16 cellular contexts compared by ENCODE assay signal in the genomic region with DNA sequence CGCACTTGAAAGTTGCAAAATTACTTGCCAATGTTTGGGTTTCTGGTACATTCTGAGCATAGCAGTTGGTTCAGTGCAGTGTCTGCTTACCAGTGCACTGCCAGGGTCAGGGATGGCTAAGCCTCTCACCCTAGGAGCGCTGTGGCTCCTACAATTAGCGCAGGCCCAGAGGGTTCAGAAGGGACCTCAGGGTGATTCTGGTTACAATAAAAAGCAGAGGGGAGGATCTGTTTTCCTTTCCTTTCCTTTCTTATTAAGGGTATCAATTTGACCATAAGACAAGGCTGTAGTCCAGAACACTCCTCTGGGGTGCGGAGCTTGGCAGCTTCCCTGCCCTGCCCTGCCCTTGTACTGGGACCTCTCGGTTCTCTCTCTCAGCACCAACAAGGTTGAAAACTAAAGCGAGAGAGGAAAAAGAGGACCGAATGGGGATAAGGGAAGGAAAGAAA. TPM values are rescaled to one million over a fixed set of nuclear protein-coding genes. Genes with fewer than 3 reads are reported as not detected.
A peak's percentile ranks its signal among the peaks of the same experiment; 100 is the strongest.
DNase-seq lines count a peak whose midpoint lies in the region; ATAC-seq and TF ChIP-seq lines count a peak whose summit lies in the region.
"Had no signal": no experiment of that assay in that cellular context is flagged by ENCODE, and none has a peak within 500 bp of the region (broad histone marks: within the 10 kb centered on the region; RNA-seq: fewer than 3 reads in every experiment).

No MANE protein-coding gene starts in this region.

- no peaks in the 10 kb centered on the region for H3K9me3 Mint-ChIP-seq in activated naive CD8-positive, alpha-beta T cell treated with anti-CD3 and anti-CD28 coated beads, Interleukin-2, amount 50 U/mL, for 24 hours
- H3K9me3 Mint-ChIP-seq: activated B cell treated with CpG ODN at 0.5 μM for 24 hours; stimulated activated naive CD8-positive, alpha-beta T cell treated with anti-CD3 and anti-CD28 coated beads, Interleukin-15, Interleukin-2, amounts not matched to agents 100 ng/mL and 50 ng/mL, for 24 hours had no signal

- H3K4me1 ChIP-seq in cardiac muscle cell (ENCODE audit: low read depth) (peaks cover 10% of the 10 kb centered on the region), left ventricle myocardium inferior (peaks cover 73% of the 10 kb centered on the region), osteoblast (ENCODE audit: insufficient read depth, low read length) (peaks cover 3% of the 10 kb centered on the region), PC-9 (replicated peaks; ENCODE audit: insufficient read depth) (no peaks in the 10 kb centered on the region)

- no peaks in the 10 kb centered on the region for H3K36me3 Mint-ChIP-seq in activated naive CD8-positive, alpha-beta T cell treated with anti-CD3 and anti-CD28 coated beads, Interleukin-2, amount 50 U/mL, for 24 hours (ENCODE audit: low read depth)

- H3K79me2 ChIP-seq in osteoblast (ENCODE audit: insufficient read depth, low read length) (no peaks in the 10 kb centered on the region), PC-9 (ENCODE audit: low read depth) (no peaks in the 10 kb centered on the region)

- H3K27me3 ChIP-seq in cardiac muscle cell (peaks cover 87% of the 10 kb centered on the region), left ventricle myocardium inferior (ENCODE audit: low read depth) (peaks cover 75% of the 10 kb centered on the region), osteoblast (ENCODE audit: insufficient read depth, low read length) (peaks cover 39% of the 10 kb centered on the region), PC-9 (ENCODE audit: insufficient read depth, low read depth) (peaks cover 61% of the 10 kb centered on the region)

- no peak overlapping the region for H3K27ac Mint-ChIP-seq in activated naive CD8-positive, alpha-beta T cell treated with anti-CD3 and anti-CD28 coated beads, Interleukin-2, amount 50 U/mL, for 24 hours
- H3K27ac Mint-ChIP-seq: activated B cell treated with CpG ODN at 0.5 μM for 24 hours had no signal

- ATAC-seq in left ventricle myocardium superior (no peak), HG03175 (IDR thresholded peaks at IDR 0.05; ENCODE audit: unreplicated experiment) (no peak), GM18867 (IDR thresholded peaks at IDR 0.05; ENCODE audit: unreplicated experiment) (no peak)
- ATAC-seq in activated naive CD8-positive, alpha-beta T cell treated with anti-CD3 and anti-CD28 coated beads, Interleukin-2, amount 50 U/mL, for 24 hours, result no peak

- POLR2A ChIA-PET in PC-9 (lab: Charles Lee; ENCODE audit: unreplicated experiment), result interaction anchor here (0.7 kb wide), 1 partner anchor 82 kb away, joined by 13 read pairs; no protein-coding TSS in a partner anchor

- no peaks in the 10 kb centered on the region for H3K9me2 ChIP-seq in PC-9 (ENCODE audit: insufficient read depth)

- H3K4me2 ChIP-seq in osteoblast (ENCODE audit: insufficient read depth, low read length) (peak overlapping the region; percentile 81), PC-9 (no peak overlapping the region)

- intact Hi-C loops in left ventricle myocardium superior (cut with micrococcal nuclease), result no loop called here
- intact Hi-C loops in left ventricle myocardium inferior (cut with micrococcal nuclease), result no loop called here
- intact Hi-C loops in PC-9 (cut with micrococcal nuclease; ENCODE audit: unreplicated experiment), result no loop called here

- peaks cover 13% of the 10 kb centered on the region for H3K4me1 Mint-ChIP-seq in activated naive CD8-positive, alpha-beta T cell treated with anti-CD3 and anti-CD28 coated beads, Interleukin-2, amount 50 U/mL, for 24 hours

- TF ChIP-seq CTCF in cardiac muscle cell (IDR thresholded peaks at IDR 0.05; ENCODE audit: low read depth, low read length), result no peak
- TF ChIP-seq CTCF in left ventricle myocardium inferior (IDR thresholded peaks at IDR 0.05; ENCODE audit: borderline replicate concordance), result no peak
- no peak for TF ChIP-seq CTCF in osteoblast (IDR thresholded peaks at IDR 0.05; ENCODE audit: extremely low read depth, low read depth, low read length)
- TF ChIP-seq CTCF in PC-9 (conservative IDR thresholded peaks at IDR 0.05), result no peak

- DNase-seq in cardiac muscle cell (ENCODE audit: low read depth in 1 of 2, low spot score in 1 of 2) (no peak), left ventricle myocardium superior (no peak), left ventricle myocardium inferior (no peak), osteoblast (ENCODE audit: insufficient read length, low spot score, missing footprints) (no peak), PC-9 (no peak)
- DNase-seq in activated naive CD8-positive, alpha-beta T cell treated with anti-CD3 and anti-CD28 coated beads, Interleukin-2, amount 50 U/mL, for 24 hours, result no peak
- DNase-seq: ACHN; activated B cell treated with CpG ODN at 0.5 μM for 24 hours; activated effector memory CD4-positive, alpha-beta T cell treated with Interleukin-2 at 50 U/mL for 16 hours; GDM1; NCI-H187; stimulated activated CD4-positive, alpha-beta T cell treated with anti-CD3 and anti-CD28 coated beads, Interleukin-12 subunit alpha, Interleukin-12 subunit beta, amount 100 ng/mL, for 4 hours had no signal

- peak overlapping the region; percentile 50 for H3K4me3 ChIP-seq in cardiac muscle cell
- peak overlapping the region; percentile 76 for H3K4me3 ChIP-seq in left ventricle myocardium inferior
- peak overlapping the region; percentile 69 for H3K4me3 ChIP-seq in osteoblast (ENCODE audit: insufficient read depth, low read length)
- no peak overlapping the region for H3K4me3 ChIP-seq in PC-9
- H3K4me3 ChIP-seq: HAP-1 had no signal

- H2AFZ ChIP-seq in osteoblast (ENCODE audit: low read length) (no peak overlapping the region), PC-9 (no peak overlapping the region)

- H3K27me3 Mint-ChIP-seq in activated naive CD8-positive, alpha-beta T cell treated with anti-CD3 and anti-CD28 coated beads, Interleukin-2, amount 50 U/mL, for 24 hours, result peaks cover 79% of the 10 kb centered on the region

- no peaks in the 10 kb centered on the region for H3F3A ChIP-seq in PC-9 (ENCODE audit: insufficient read depth, low read depth)

- H4K20me1 ChIP-seq in osteoblast (ENCODE audit: insufficient read depth, low read length), result no peaks in the 10 kb centered on the region
- H4K20me1 ChIP-seq in PC-9 (ENCODE audit: insufficient read depth), result no peaks in the 10 kb centered on the region

- no peaks in the 10 kb centered on the region for H3K36me3 ChIP-seq in cardiac muscle cell
- peaks cover 8% of the 10 kb centered on the region for H3K36me3 ChIP-seq in left ventricle myocardium inferior
- H3K36me3 ChIP-seq in osteoblast (ENCODE audit: insufficient read depth, low read length), result no peaks in the 10 kb centered on the region
- no peaks in the 10 kb centered on the region for H3K36me3 ChIP-seq in PC-9 (ENCODE audit: low read depth)
- H3K36me3 ChIP-seq: HAP-1 had no signal

- no peak overlapping the region for H3K4me3 Mint-ChIP-seq in activated naive CD8-positive, alpha-beta T cell treated with anti-CD3 and anti-CD28 coated beads, Interleukin-2, amount 50 U/mL, for 24 hours
- H3K4me3 Mint-ChIP-seq: activated B cell treated with CpG ODN at 0.5 μM for 24 hours; stimulated activated naive CD8-positive, alpha-beta T cell treated with anti-CD3 and anti-CD28 coated beads, Interleukin-15, Interleukin-2, amounts not matched to agents 100 ng/mL and 50 ng/mL, for 24 hours had no signal

- BruUV-seq in PC-9 (replicated peaks; lab: Mats Ljungman, UMichigan), result no TSS peak

- H3K27ac ChIP-seq in cardiac muscle cell (no peak overlapping the region), left ventricle myocardium inferior (replicated peaks) (peak overlapping the region; percentile 99), osteoblast (ENCODE audit: low read depth, low read length) (no peak overlapping the region), PC-9 (no peak overlapping the region)

- CTCF ChIA-PET in PC-9 (lab: Charles Lee), result no interaction called here

- H3K9me3 ChIP-seq in cardiac muscle cell (ENCODE audit: low read depth), result no peaks in the 10 kb centered on the region
- no peaks in the 10 kb centered on the region for H3K9me3 ChIP-seq in left ventricle myocardium inferior (replicated peaks)
- no peaks in the 10 kb centered on the region for H3K9me3 ChIP-seq in osteoblast (ENCODE audit: low read depth, low read length)
- H3K9me3 ChIP-seq in PC-9 (ENCODE audit: insufficient read depth, low read depth), result no peaks in the 10 kb centered on the region
- H3K9me3 ChIP-seq: HAP-1 had no signal

RNA-seq across cellular contexts. Expression of gene MAFB, which starts 2.6 kb away (rescaled TPM):
- 2.0 and 3.2 TPM in 2 replicates for total RNA-seq in cardiac muscle cell
- polyA plus RNA-seq in cardiac muscle cell, result 0.84 and 2.3 TPM in 2 replicates
- 12.9 TPM for total RNA-seq in left ventricle myocardium superior
- 10.2 TPM for total RNA-seq in left ventricle myocardium inferior
- total RNA-seq in osteoblast, result 12.1 and 12.7 TPM in 2 replicates
- total RNA-seq in PC-9 (2021), result not detected in 2 replicates
